9 cellular contexts compared by ENCODE assay signal in genomic region chr21:46229923-46230260, GRCh38. TPM values are rescaled to one million over a fixed set of nuclear protein-coding genes. Genes with fewer than 3 reads are reported as not detected.
DNase-seq lines count a peak whose midpoint lies in the region; ATAC-seq and TF ChIP-seq lines count a peak whose summit lies in the region.
"Had no signal": no experiment of that assay in that cellular context is flagged by ENCODE, and none has a peak within 500 bp of the region (broad histone marks: within the 10 kb centered on the region; RNA-seq: fewer than 3 reads in every experiment).

No MANE protein-coding gene starts in this region.

- H3K36me3 ChIP-seq in HEK293 (ENCODE audit: control insufficient read depth in 2 of 2, insufficient read depth in 1 of 2, low read length in 2 of 2), result peaks cover 20 to 47% of the 10 kb centered on the region in 2 experiments
- H3K36me3 ChIP-seq in spleen, result peaks cover 0 to 36% (median 13%) of the 10 kb centered on the region in 6 donors

- no peak for DNase-seq in fibroblast of villous mesenchyme (ENCODE audit: low read depth)
- DNase-seq in spleen, result no peak
- DNase-seq in NCI-H1436 treated with DMSO at 0.1 percent for 48 hours (lab: John Stamatoyannopoulos, UW), result no peak
- no peak for DNase-seq in posterior vena cava (ENCODE audit: low spot score)
- DNase-seq: SW 1271 had no signal

- H3K27ac ChIP-seq in HEK293 (ENCODE audit: extremely low read depth, low read depth, low read length), result peak overlapping the region; percentile 27; the same call in 1 of the 2 replicates
- peak overlapping the region; percentile 93 for H3K27ac ChIP-seq in VCaP
- peak overlapping the region in 4 of 8 donors; percentile 47 to 89 (median 84) for H3K27ac ChIP-seq in spleen

- H3K4me1 ChIP-seq in HEK293 (ENCODE audit: control insufficient read depth, insufficient read depth, low read length) (peaks cover 8% of the 10 kb centered on the region; the same call in 1 of the 2 replicates), spleen (peaks cover 6 to 46% (median 29%) of the 10 kb centered on the region in 6 donors)

- intact Hi-C loops in spleen (cut with DNase I; ENCODE audit: low total_unique reads) (no loop called here), posterior vena cava (cut with DNase I) (loop anchor here (5.0 to 10.0 kb wide), 2 partner anchors 75 to 258 kb away; partner anchors contain the start of gene FTCD (in 1 of the 2))

- CTCF ChIA-PET in HEK293 (lab: Yijun Ruan, JAX), result interaction anchor here (0.6 to 1.5 kb wide), 7 partner anchors 11 to 256 kb away, joined by 3 to 7 read pairs (median 3); partner anchors contain the start of genes MCM3AP and YBEY

- no peak overlapping the region for H3K4me3 ChIP-seq in HEK293 (ENCODE audit: low read depth, low read length)
- peak overlapping the region; percentile 70 for H3K4me3 ChIP-seq in fibroblast of villous mesenchyme (ENCODE audit: low read depth, low read length)
- H3K4me3 ChIP-seq in spleen, result peak overlapping the region in 5 of 8 donors; percentile 60 to 99 (median 96)

- no peak for TF ChIP-seq POLR2A in spleen (IDR thresholded peaks at IDR 0.05)

- POLR2A ChIA-PET in HEK293 (lab: Yijun Ruan, JAX), result no interaction called here

- H3K9me3 ChIP-seq in HEK293 (ENCODE audit: control insufficient read depth, insufficient read depth, low read depth, low read length), result no peaks in the 10 kb centered on the region
- H3K9me3 ChIP-seq in spleen, result no peaks in the 10 kb centered on the region

- no peaks in the 10 kb centered on the region for H3K27me3 ChIP-seq in spleen (replicated peaks in 1 of 7)

- WGBS in spleen, 5 donors, result 91 to 95% (median 92%) methylated on average over 6 of the region's 6 CpGs

- ATAC-seq in GM21390 (IDR thresholded peaks at IDR 0.05; ENCODE audit: unreplicated experiment) (no peak), HG03469 (IDR thresholded peaks at IDR 0.05; ENCODE audit: unreplicated experiment) (no peak)

- TF ChIP-seq CTCF in HEK293 (tag by site-specific recombination; IDR thresholded peaks at IDR 0.05) (no peak), VCaP (conservative IDR thresholded peaks at IDR 0.05) (no peak), fibroblast of villous mesenchyme (IDR thresholded peaks at IDR 0.05; ENCODE audit: insufficient read depth, low read depth, low read length) (no peak), spleen (IDR thresholded peaks at IDR 0.05 in 8 of 11, conservative IDR thresholded peaks at IDR 0.05 in 3 of 11) (no peak)

TF ChIP-seq in HEK293, 187 proteins besides CTCF, POLR2A, EP300 and RAD21:
- TF ChIP-seq ZNF335 (tag by site-specific recombination; conservative IDR thresholded peaks at IDR 0.05) (peak; percentile 31), ZNF433 (tag by site-specific recombination; IDR thresholded peaks at IDR 0.05; ENCODE audit: low read depth) (no peak), ZNF394 (tag by site-specific recombination; IDR thresholded peaks at IDR 0.05; ENCODE audit: borderline replicate concordance) (peak; percentile 18; the same call in 1 of the 2 replicates), ZNF16 (tag by site-specific recombination; IDR thresholded peaks at IDR 0.05; ENCODE audit: low read depth) (peak; percentile 65; the same call in 1 of the 2 replicates), ZSCAN23 (tag by site-specific recombination; IDR thresholded peaks at IDR 0.05) (0 out of 2 replicates have a peak, but pooled peaks have one; percentile 2), ZNF426 (tag by site-specific recombination; IDR thresholded peaks at IDR 0.05) (no peak), ZNF366 (tag by site-specific recombination; conservative IDR thresholded peaks at IDR 0.05) (0 out of 2 replicates have a peak, but pooled peaks have one; percentile 22), ZNF529 (tag by site-specific recombination; IDR thresholded peaks at IDR 0.05; ENCODE audit: insufficient replicate concordance) (no peak)
TF ChIP-seq in HEK293: peak in this region for 5.

RNA-seq across cellular contexts. Expression of gene LSS, which starts 1.3 kb away (rescaled TPM):
- total RNA-seq in fibroblast of villous mesenchyme (139 and 182 TPM in 2 replicates), spleen (10 to 100 TPM; 18.2 to 31.2 (median 28.8) TPM), posterior vena cava (10 to 100 TPM; 42.5 to 65.0 TPM)
- 10 to 100 TPM in 1 of 3 donors, 1 to 10 TPM in 2; 6.3 to 17.5 (median 9.8) TPM for polyA plus RNA-seq in spleen

RNA-seq across cellular contexts. Expression of gene SPATC1L, which starts 45.6 kb away (rescaled TPM):
- total RNA-seq in fibroblast of villous mesenchyme, result 5.8 and 9.5 TPM in 2 replicates
- 10 to 100 TPM in 2 of 7 donors, 1 to 10 TPM in 5; 4.4 to 10.5 (median 7.7) TPM for total RNA-seq in spleen
- polyA plus RNA-seq in spleen, result 10 to 100 TPM; 10.8 to 13.4 (median 13.1) TPM
- total RNA-seq in posterior vena cava, result 10 to 100 TPM in 1 of 2 donors, 1 to 10 TPM in 1; 8.4 to 10.9 TPM

RNA-seq across cellular contexts. Expression of gene MCM3AP, which starts 55.5 kb away (rescaled TPM):
- total RNA-seq in fibroblast of villous mesenchyme (60.9 and 67.6 TPM in 2 replicates), spleen (100 to 1,000 TPM in 5 of 7 donors, 10 to 100 TPM in 2; 96.8 to 144 (median 115) TPM), posterior vena cava (10 to 100 TPM; 60.2 to 62.4 TPM)
- 10 to 100 TPM; 35.2 to 75.5 (median 55.2) TPM for polyA plus RNA-seq in spleen

RNA-seq across cellular contexts. Expression of gene YBEY, which starts 56.2 kb away (rescaled TPM):
- total RNA-seq in fibroblast of villous mesenchyme (10.3 and 10.4 TPM in 2 replicates), spleen (10 to 100 TPM in 5 of 7 donors, 1 to 10 TPM in 2; 7.8 to 20.6 (median 12.0) TPM), posterior vena cava (1 to 10 TPM; 8.4 to 9.3 TPM)
- polyA plus RNA-seq in spleen, result 10 to 100 TPM; 18.3 to 32.0 (median 30.2) TPM
